1 cellular context compared by ENCODE assay signal in the genomic region with DNA sequence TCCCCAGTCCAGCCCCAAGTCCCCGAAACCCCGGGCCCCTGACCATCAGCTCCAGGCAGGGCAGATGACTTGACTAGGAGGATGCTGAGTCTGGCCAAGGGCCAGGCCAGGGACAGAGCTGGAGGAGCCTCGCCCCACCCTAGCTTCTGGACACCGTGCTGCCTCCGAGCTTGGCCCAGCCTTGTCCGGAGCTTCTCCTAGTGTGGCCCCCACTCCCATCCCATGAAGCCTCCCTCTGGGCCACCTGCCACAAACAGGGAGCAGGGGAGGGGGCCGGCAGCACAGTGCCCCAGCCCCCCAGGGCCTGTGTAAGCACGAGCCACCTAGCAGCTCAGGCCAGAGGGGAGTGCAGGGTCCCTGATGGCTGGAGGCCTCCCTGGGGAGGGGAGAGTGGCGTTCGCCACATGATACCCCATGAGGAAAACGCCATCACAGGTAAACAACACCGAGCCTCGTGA.
TF ChIP-seq lines count a peak whose summit lies in the region.

No MANE protein-coding gene starts in this region.

TF ChIP-seq in K562, 482 proteins besides CTCF, POLR2A, EP300 and RAD21:
- TF ChIP-seq NCOR1 (IDR thresholded peaks at IDR 0.05) (no peak), NFIC (IDR thresholded peaks at IDR 0.05) (peak; percentile 26)
TF ChIP-seq in K562: peak in this region for 1.
